8 cellular contexts compared by ENCODE assay signal in genomic region chr7:35690574-35690973, GRCh38. TPM values are rescaled to one million over a fixed set of nuclear protein-coding genes. Genes with fewer than 3 reads are reported as not detected.
DNase-seq lines count a peak whose midpoint lies in the region; ATAC-seq, FAIRE-seq and TF ChIP-seq lines count a peak whose summit lies in the region.
"Not testable (repeated sequence)": the region's sequence is repeated elsewhere in the genome, so short reads cannot be mapped to it uniquely, and the experiment has no call there.

No MANE protein-coding gene starts in this region.

- not testable (repeated sequence) for ATAC-seq in T-cell (replicated peaks in 1 of 4); GM12878; upper lobe of right lung

- H3K4me3 ChIP-seq in GM08714 (ENCODE audit: low read length) (peak overlapping the region; percentile 68), NB4 (ENCODE audit: low read depth, low read length) (peak overlapping the region; percentile 97), GM12878 (peak overlapping the region; percentile 64), esophagus muscularis mucosa (peak overlapping the region in 3 of 4 donors; percentile 89 to 98 (median 95)), neural progenitor cell (peak overlapping the region; percentile 93), upper lobe of right lung (peak overlapping the region; percentile 85)

- TF ChIP-seq CTCF in NB4 (IDR thresholded peaks at IDR 0.05; ENCODE audit: low read depth, low read length); GM12878 (IDR thresholded peaks at IDR 0.05 in 2 of 3, conservative IDR thresholded peaks at IDR 0.05 in 1 of 3; ENCODE audit: control insufficient read depth in 2 of 3, extremely low read depth in 1 of 3, insufficient read depth in 1 of 3, low read depth in 3 of 3, low read length in 3 of 3); esophagus muscularis mucosa (IDR thresholded peaks at IDR 0.05); neural progenitor cell (IDR thresholded peaks at IDR 0.05); upper lobe of right lung (IDR thresholded peaks at IDR 0.05): not testable (repeated sequence)

- peak; percentile 46 for DNase-seq in NB4 (ENCODE audit: low read depth)
- peak in 3 of 34 experiments; percentile 6 to 18 (median 9) for DNase-seq in T-cell
- DNase-seq in activated T-cell treated with anti-CD3 and anti-CD28 coated beads, Interleukin-2, amount 50 U/mL, for 24 hours: peak; percentile 46
- not testable (repeated sequence) for DNase-seq in GM12878 (ENCODE audit: low read depth, low spot score); esophagus muscularis mucosa (ENCODE audit: extremely low spot score); neural progenitor cell (ENCODE audit: low spot score); upper lobe of right lung

- not testable (repeated sequence) for FAIRE-seq in GM12878 (lab: Jason Lieb, UNC)

- not testable (repeated sequence) for H3K27me3 ChIP-seq in GM12878 (replicated peaks in 1 of 2; ENCODE audit: control insufficient read depth in 2 of 2, insufficient read depth in 2 of 2, low read length in 1 of 2); esophagus muscularis mucosa; neural progenitor cell; upper lobe of right lung

- not testable (repeated sequence) for TF ChIP-seq EP300 in GM12878 (IDR thresholded peaks at IDR 0.05; ENCODE audit: borderline replicate concordance in 1 of 2, control insufficient read depth in 1 of 2, low read depth in 2 of 2, low read length in 2 of 2); esophagus muscularis mucosa (IDR thresholded peaks at IDR 0.05)

- RAD21 ChIA-PET in GM12878 (lab: Charles Lee; ENCODE audit: unreplicated experiment): interaction anchor here (1.0 to 11.8 kb wide), 3 partner anchors 18 to 36 kb away, joined by 3 to 152 read pairs (median 5); no protein-coding TSS in a partner anchor

- H3K4me2 ChIP-seq in GM12878 (ENCODE audit: control insufficient read depth, insufficient read depth): peak overlapping the region; percentile 96
- not testable (repeated sequence) for H3K4me2 ChIP-seq in neural progenitor cell

- not testable (repeated sequence) for H2AFZ ChIP-seq in GM12878 (ENCODE audit: control insufficient read depth, low read depth, low read length); neural progenitor cell (replicated peaks)

- not testable (repeated sequence) for H4K20me1 ChIP-seq in GM12878 (ENCODE audit: control insufficient read depth, insufficient read depth)
- peaks cover 33% of the 10 kb centered on the region for H4K20me1 ChIP-seq in neural progenitor cell (ENCODE audit: low read depth)

- not testable (repeated sequence) for TF ChIP-seq POLR2A in NB4 (IDR thresholded peaks at IDR 0.05; ENCODE audit: extremely low read depth, insufficient read length); GM12878 (IDR thresholded peaks at IDR 0.05; ENCODE audit: low read depth, low read length); esophagus muscularis mucosa (IDR thresholded peaks at IDR 0.05; ENCODE audit: low read depth)

- intact Hi-C loops in GM12878 (cut with micrococcal nuclease; ENCODE audit: unreplicated experiment): loop anchor here (5.0 kb wide), 1 partner anchor 43 kb away; no protein-coding TSS in a partner anchor
- intact Hi-C loops in esophagus muscularis mucosa (cut with DNase I); upper lobe of right lung (cut with DNase I): not testable (repeated sequence)

- peak overlapping the region; percentile 44 for H3K9ac ChIP-seq in GM12878 (ENCODE audit: control insufficient read depth, insufficient read depth, low read length)
- not testable (repeated sequence) for H3K9ac ChIP-seq in neural progenitor cell

- POLR2A ChIA-PET in T-cell (lab: Charles Lee) (interaction anchor here (0.6 to 1.1 kb wide), 4 partner anchors 32 to 110 kb away, joined by 3 to 5 read pairs (median 4); partner anchors contain the start of gene SEPTIN7 (in 1 of the 2)), GM12878 (lab: Charles Lee) (interaction anchor here (0.7 to 3.9 kb wide), 9 partner anchors 9 to 216 kb away, joined by 3 to 12 read pairs (median 4); partner anchors contain the start of gene SEPTIN7)

- in situ Hi-C loops in GM12878 (cut with MboI): not testable (repeated sequence)

- H3F3A ChIP-seq in neural progenitor cell (ENCODE audit: low read depth): peaks cover 15% of the 10 kb centered on the region

- H3K9me3 Mint-ChIP-seq in T-cell; activated T-cell treated with anti-CD3 and anti-CD28 coated beads, Interleukin-2, amount 50 U/mL, for 24 hours; neural progenitor cell: not testable (repeated sequence)

- peak overlapping the region; percentile 73; the same call in 1 of the 2 replicates for H3K27ac ChIP-seq in GM12878 (ENCODE audit: control insufficient read depth, insufficient read depth)
- not testable (repeated sequence) for H3K27ac ChIP-seq in esophagus muscularis mucosa (replicated peaks in 1 of 4); neural progenitor cell; upper lobe of right lung

- SMC1A ChIA-PET in GM12878 (lab: Charles Lee; ENCODE audit: uncharacterized antibody, unreplicated experiment): interaction anchor here (0.6 to 14.9 kb wide), 7 partner anchors 9 to 44 kb away, joined by 3 to 157 read pairs (median 3); no protein-coding TSS in a partner anchor

- H3K27me3 Mint-ChIP-seq in T-cell; activated T-cell treated with anti-CD3 and anti-CD28 coated beads, Interleukin-2, amount 50 U/mL, for 24 hours; neural progenitor cell (ENCODE audit: insufficient read depth, low read depth): not testable (repeated sequence)

- not testable (repeated sequence) for BruUV-seq in GM12878 (replicated peaks; lab: Mats Ljungman, UMichigan)

- 4% methylated on average over 11 of the region's 11 CpGs for WGBS in GM12878 (ENCODE audit: insufficient coverage, insufficient replicate concordance, low lambda C conversion rate, missing lambda C conversion rate)
- 88% methylated on average over 11 of the region's 11 CpGs for WGBS in esophagus muscularis mucosa

- CTCF ChIA-PET in T-cell (lab: Charles Lee) (interaction anchor here (0.7 to 1.4 kb wide), 4 partner anchors 23 to 152 kb away, joined by 3 to 4 read pairs (median 4); no protein-coding TSS in a partner anchor), GM12878 (lab: Yijun Ruan, JAX) (interaction anchor here (1.2 to 2.8 kb wide), 3 partner anchors 19 to 113 kb away, joined by 4 to 9 read pairs (median 6); no protein-coding TSS in a partner anchor)

- not testable (repeated sequence) for H3K36me3 ChIP-seq in GM12878 (ENCODE audit: control insufficient read depth in 2 of 2, insufficient read depth in 2 of 2, low read length in 1 of 2); esophagus muscularis mucosa; neural progenitor cell; upper lobe of right lung

- H3K9me3 ChIP-seq in GM12878 (replicated peaks; ENCODE audit: control insufficient read depth, insufficient read depth, low read length); esophagus muscularis mucosa; neural progenitor cell (ENCODE audit: low read depth); upper lobe of right lung: not testable (repeated sequence)

- H3K27ac Mint-ChIP-seq in T-cell (peak overlapping the region; percentile 93 to 99), neural progenitor cell (peak overlapping the region; percentile 51)
- peak overlapping the region; percentile 94 for H3K27ac Mint-ChIP-seq in activated T-cell treated with anti-CD3 and anti-CD28 coated beads, Interleukin-2, amount 50 U/mL, for 24 hours

- H3K79me2 ChIP-seq in GM12878 (ENCODE audit: control insufficient read depth, insufficient read depth, low read length) (peaks cover 77% of the 10 kb centered on the region), neural progenitor cell (ENCODE audit: low read depth) (peaks cover 87% of the 10 kb centered on the region)

- not testable (repeated sequence) for H3K4me1 ChIP-seq in GM12878 (ENCODE audit: control insufficient read depth, insufficient read depth, low read length)
- H3K4me1 ChIP-seq in esophagus muscularis mucosa: peaks cover 49 to 77% (median 75%) of the 10 kb centered on the region in 4 donors
- peaks cover 28% of the 10 kb centered on the region for H3K4me1 ChIP-seq in neural progenitor cell
- peaks cover 63% of the 10 kb centered on the region for H3K4me1 ChIP-seq in upper lobe of right lung

- peaks cover 61 to 78% (median 71%) of the 10 kb centered on the region in 3 donors for H3K4me1 Mint-ChIP-seq in T-cell
- H3K4me1 Mint-ChIP-seq in activated T-cell treated with anti-CD3 and anti-CD28 coated beads, Interleukin-2, amount 50 U/mL, for 24 hours (ENCODE audit: low read depth): peaks cover 66% of the 10 kb centered on the region
- H3K4me1 Mint-ChIP-seq in neural progenitor cell: peaks cover 37% of the 10 kb centered on the region

- peak overlapping the region; percentile 96 to 99 (median 97) for H3K4me3 Mint-ChIP-seq in T-cell
- peak overlapping the region; percentile 89 for H3K4me3 Mint-ChIP-seq in activated T-cell treated with anti-CD3 and anti-CD28 coated beads, Interleukin-2, amount 50 U/mL, for 24 hours
- not testable (repeated sequence) for H3K4me3 Mint-ChIP-seq in neural progenitor cell

- not testable (repeated sequence) for TF ChIP-seq RAD21 in GM12878 (IDR thresholded peaks at IDR 0.05; ENCODE audit: insufficient read depth, low read depth, low read length)

- H3K36me3 Mint-ChIP-seq in T-cell: peaks cover 30% of the 10 kb centered on the region
- peaks cover 27% of the 10 kb centered on the region for H3K36me3 Mint-ChIP-seq in activated T-cell treated with anti-CD3 and anti-CD28 coated beads, Interleukin-2, amount 50 U/mL, for 24 hours (ENCODE audit: low read depth)
- peaks cover 37% of the 10 kb centered on the region for H3K36me3 Mint-ChIP-seq in neural progenitor cell

RNA-seq across cellular contexts. Expression of gene HERPUD2, which starts 4.4 kb away (rescaled TPM):
- total RNA-seq in T-cell: 100 to 1,000 TPM in 1 of 5 donors, 10 to 100 TPM in 4; 58.4 to 122 (median 67.5) TPM
- total RNA-seq in GM12878 (2013; cell fraction: nucleolus; rRNA removed): 31.4 and 31.7 TPM in 2 replicates
- 14.2 and 15.0 TPM in 2 replicates for total RNA-seq in GM12878 (2014; rRNA removed)
- total RNA-seq in GM12878 (2014; rRNA removed; fragmentation: Illumina TruSeq; extraction: Trizol): 12.2 and 12.3 TPM in 2 replicates
- 13.0 and 13.3 TPM in 2 replicates for total RNA-seq in GM12878 (2021)
- 7.0 TPM for polyA plus RNA-seq in GM12878 (2011; ENCODE audit: low read depth)
- polyA plus RNA-seq in GM12878 (2011; rRNA removed): 48.6 and 69.6 TPM in 2 replicates
- polyA plus RNA-seq in GM12878 (2011; cell fraction: cytosol; rRNA removed): 58.5 and 63.7 TPM in 2 replicates
- 22.7 and 30.8 TPM in 2 replicates for polyA plus RNA-seq in GM12878 (2011; cell fraction: nucleus; rRNA removed)
- polyA plus RNA-seq in GM12878 (2012): 9.0 and 13.7 TPM in 2 replicates
- polyA plus RNA-seq in GM12878 (2014; fragmentation: Illumina TruSeq; extraction: Trizol): 18.7 and 19.4 TPM in 2 replicates
- polyA plus RNA-seq in GM12878 (2014; fragmentation: Nextera tagmentation; extraction: Ambion mirVana): 1 to 10 TPM; 4.7 to 6.8 TPM
- polyA plus RNA-seq in GM12878 (2014; rRNA removed): 14.4 TPM in 2 replicates
- 10 to 100 TPM; 13.7 to 15.2 TPM for polyA plus RNA-seq in GM12878 (2016; fragmentation: Nextera tagmentation; extraction: Ambion mirVana)
- polyA minus RNA-seq in GM12878 (2011; rRNA and poly(A)+ RNA removed): 89.5 and 97.7 TPM in 2 replicates
- 22.2 and 25.8 TPM in 2 replicates for polyA minus RNA-seq in GM12878 (2011; cell fraction: cytosol; rRNA and poly(A)+ RNA removed)
- polyA minus RNA-seq in GM12878 (2011; cell fraction: nucleus; rRNA and poly(A)+ RNA removed): 44.2 and 67.9 TPM in 2 replicates
- 10 to 100 TPM; 25.3 to 43.4 (median 33.9) TPM for total RNA-seq in esophagus muscularis mucosa
- 37.8 and 43.7 TPM in 2 replicates for total RNA-seq in neural progenitor cell (ENCODE audit: low replicate concordance)
- total RNA-seq in upper lobe of right lung: 32.6 TPM
